Comparison of ENCODE assay signal across 8 cellular contexts in genomic region chr11:93740802-93741093, GRCh38. TPM values are rescaled to one million over a fixed set of nuclear protein-coding genes. Genes with fewer than 3 reads are reported as not detected.
A peak's percentile ranks its signal among the peaks of the same experiment; 100 is the strongest.
DNase-seq lines count a peak whose midpoint lies in the region; ATAC-seq and TF ChIP-seq lines count a peak whose summit lies in the region.

No MANE protein-coding gene starts in this region.

- H2AFZ ChIP-seq in PC-9 (no peak overlapping the region), neuronal stem cell (ENCODE audit: low read length) (peak overlapping the region; percentile 91)

- no peak overlapping the region for H2BK15ac ChIP-seq in neuronal stem cell (ENCODE audit: low read length)

- H2AK5ac ChIP-seq in neuronal stem cell (ENCODE audit: low read depth, low read length), result peak overlapping the region; percentile 2

- H3K23ac ChIP-seq in neuronal stem cell (ENCODE audit: low read depth, low read length, poor library complexity), result no peak overlapping the region

- TSS peak; percentile 54 for BruUV-seq in PC-9 (replicated peaks; lab: Mats Ljungman, UMichigan)

- H3K4me1 ChIP-seq in CD8-positive, alpha-beta memory T cell (ENCODE audit: insufficient read depth, low read length), result peaks cover 58% of the 10 kb centered on the region
- H3K4me1 ChIP-seq in PC-9 (replicated peaks; ENCODE audit: insufficient read depth) (peaks cover 40% of the 10 kb centered on the region), neuronal stem cell (ENCODE audit: control insufficient read depth in 2 of 2, insufficient read depth in 1 of 2, low read depth in 1 of 2, low read length in 2 of 2) (peaks cover 3 to 22% of the 10 kb centered on the region in 2 donors), thymus (ENCODE audit: control insufficient read depth, insufficient read depth, low read length) (peaks cover 9% of the 10 kb centered on the region)

- peaks cover 85% of the 10 kb centered on the region for H3K79me2 ChIP-seq in PC-9 (ENCODE audit: low read depth)

- H2BK5ac ChIP-seq in neuronal stem cell (ENCODE audit: low read length), result no peak overlapping the region

- no peak for TF ChIP-seq CTCF in PC-9 (conservative IDR thresholded peaks at IDR 0.05)
- TF ChIP-seq CTCF in fibroblast of the aortic adventitia (IDR thresholded peaks at IDR 0.05; ENCODE audit: insufficient read depth, low read length), result peak; percentile 14

- peak overlapping the region; percentile 92 for H3K9ac ChIP-seq in neuronal stem cell (ENCODE audit: low read depth, low read length, poor library complexity)

- no peak overlapping the region for H3K14ac ChIP-seq in neuronal stem cell (ENCODE audit: low read length)

- H3F3A ChIP-seq in PC-9 (ENCODE audit: insufficient read depth, low read depth), result peaks cover 68% of the 10 kb centered on the region

- peaks cover 70 to 80% (median 75%) of the 10 kb centered on the region in 3 donors for H3K4me1 Mint-ChIP-seq in CD8-positive, alpha-beta memory T cell

- peaks cover 0 to 1% (median 0%) of the 10 kb centered on the region in 5 donors for H3K9me3 Mint-ChIP-seq in CD8-positive, alpha-beta memory T cell

- H3K27ac ChIP-seq in CD8-positive, alpha-beta memory T cell (ENCODE audit: low read depth, low read length), result peak overlapping the region; percentile 94
- peak overlapping the region; percentile 99 for H3K27ac ChIP-seq in PC-9
- H3K27ac ChIP-seq in neuronal stem cell (replicated peaks; ENCODE audit: low read length), result peak overlapping the region; percentile 95
- H3K27ac ChIP-seq in thymus (ENCODE audit: low read depth), result peak overlapping the region; percentile 98

- POLR2A ChIA-PET in CD8-positive, alpha-beta memory T cell (lab: Charles Lee), result interaction anchor here (0.7 to 4.6 kb wide), 10 partner anchors 41 to 1954 kb away, joined by 3 to 93 read pairs (median 4); partner anchors contain the start of genes CEP295, MED17, PANX1 and SESN3
- POLR2A ChIA-PET in PC-9 (lab: Charles Lee; ENCODE audit: unreplicated experiment), result interaction anchor here (0.6 to 1.4 kb wide), 4 partner anchors 20 to 391 kb away, joined by 4 to 30 read pairs (median 10); partner anchors contain the start of gene MED17

- CTCF ChIA-PET in CD8-positive, alpha-beta memory T cell (lab: Charles Lee), result interaction anchor here (0.7 to 3.7 kb wide), 2 partner anchors 9 to 42 kb away, joined by 3 to 32 read pairs; partner anchors contain the start of gene MED17
- CTCF ChIA-PET in PC-9 (lab: Charles Lee), result interaction anchor here (0.6 to 1.5 kb wide), 3 partner anchors 43 to 1002 kb away, joined by 3 to 9 read pairs (median 7); partner anchors contain the start of gene MED17

- peaks cover 0 to 65% (median 16%) of the 10 kb centered on the region in 3 donors for H3K36me3 Mint-ChIP-seq in CD8-positive, alpha-beta memory T cell

- no CpG with 5 or more reads among the region's 18 CpGs for WGBS in neuronal stem cell (ENCODE audit: extremely low coverage in 2 of 2, insufficient read length in 2 of 2, insufficient replicate concordance in 1 of 2), 2 donors
- under 1% methylated on average over 18 of the region's 18 CpGs for WGBS in thymus

- H3K4me3 Mint-ChIP-seq in CD8-positive, alpha-beta memory T cell, result peak overlapping the region; percentile 98 to 100 (median 100)

- H3K9me2 ChIP-seq in PC-9 (ENCODE audit: insufficient read depth), result no peaks in the 10 kb centered on the region

- peak in 4 of 5 donors; percentile 43 to 77 (median 54) for DNase-seq in CD8-positive, alpha-beta memory T cell
- DNase-seq in HS-27A (ENCODE audit: low read depth), result peak; percentile 69
- peak; percentile 20 to 61 for DNase-seq in PC-9
- peak; percentile 57 for DNase-seq in activated T-helper 9 cell treated with anti-CD3 and anti-CD28 coated beads, Interleukin-2, amount 50 U/mL, for 16 hours (ENCODE audit: low read depth)
- DNase-seq in fibroblast of the aortic adventitia (ENCODE audit: low read depth), result peak; percentile 69
- DNase-seq in neuronal stem cell (ENCODE audit: low spot score), result peak; percentile 29

- intact Hi-C loops in PC-9 (cut with micrococcal nuclease; ENCODE audit: unreplicated experiment), result loop anchor here (1.0 to 2.0 kb wide), 2 partner anchors 44 to 102 kb away; partner anchors contain the start of gene MED17

- peak overlapping the region; percentile 95 for H3K4me3 ChIP-seq in CD8-positive, alpha-beta memory T cell (ENCODE audit: low read length)
- H3K4me3 ChIP-seq in PC-9 (peak overlapping the region; percentile 81), fibroblast of the aortic adventitia (ENCODE audit: low read depth, low read length) (peak overlapping the region; percentile 93), neuronal stem cell (ENCODE audit: low read length in 2 of 2) (peak overlapping the region; percentile 81 to 96), thymus (ENCODE audit: low read length) (peak overlapping the region; percentile 83)

- H3K27me3 Mint-ChIP-seq in CD8-positive, alpha-beta memory T cell, result peaks cover 0 to 5% of the 10 kb centered on the region in 2 donors

- no peaks in the 10 kb centered on the region for H3K9me3 ChIP-seq in CD8-positive, alpha-beta memory T cell (ENCODE audit: low read length)
- H3K9me3 ChIP-seq in PC-9 (ENCODE audit: insufficient read depth, low read depth), result no peaks in the 10 kb centered on the region
- no peaks in the 10 kb centered on the region for H3K9me3 ChIP-seq in neuronal stem cell (replicated peaks in 1 of 2; ENCODE audit: control insufficient read depth in 2 of 2, insufficient read depth in 1 of 2, low read depth in 1 of 2, low read length in 2 of 2)
- H3K9me3 ChIP-seq in thymus (ENCODE audit: control insufficient read depth), result no peaks in the 10 kb centered on the region

- H4K20me1 ChIP-seq in PC-9 (ENCODE audit: insufficient read depth), result peaks cover 47% of the 10 kb centered on the region

- no peak overlapping the region for H4K8ac ChIP-seq in neuronal stem cell (ENCODE audit: low read depth, low read length)

- H3K79me1 ChIP-seq in neuronal stem cell (ENCODE audit: low read depth, low read length), result peaks cover 4% of the 10 kb centered on the region

- H3K27ac Mint-ChIP-seq in CD8-positive, alpha-beta memory T cell, result peak overlapping the region; percentile 90 to 100 (median 100)

- peaks cover 33% of the 10 kb centered on the region for H3K36me3 ChIP-seq in CD8-positive, alpha-beta memory T cell (ENCODE audit: insufficient read depth, low read length)
- H3K36me3 ChIP-seq in PC-9 (ENCODE audit: low read depth), result peaks cover 59% of the 10 kb centered on the region
- peaks cover 5 to 55% of the 10 kb centered on the region in 2 donors for H3K36me3 ChIP-seq in neuronal stem cell (replicated peaks in 1 of 2; ENCODE audit: control insufficient read depth in 2 of 2, insufficient read depth in 2 of 2, low read length in 2 of 2)
- H3K36me3 ChIP-seq in thymus (ENCODE audit: control insufficient read depth, insufficient read depth), result no peaks in the 10 kb centered on the region

- H3K4ac ChIP-seq in neuronal stem cell (ENCODE audit: low read length), result no peak overlapping the region

- H3K27me3 ChIP-seq in CD8-positive, alpha-beta memory T cell (ENCODE audit: insufficient read depth, low read length, poor library complexity, severe bottlenecking), result no peaks in the 10 kb centered on the region
- H3K27me3 ChIP-seq in PC-9 (ENCODE audit: insufficient read depth, low read depth) (no peaks in the 10 kb centered on the region), neuronal stem cell (ENCODE audit: control insufficient read depth in 3 of 3, insufficient read depth in 3 of 3, low read depth in 1 of 3, low read length in 3 of 3) (no peaks in the 10 kb centered on the region), thymus (ENCODE audit: control insufficient read depth, insufficient read depth) (no peaks in the 10 kb centered on the region)

- ATAC-seq in GM19463 (IDR thresholded peaks at IDR 0.05; ENCODE audit: unreplicated experiment), result peak; percentile 25

- H3K4me2 ChIP-seq in PC-9 (peak overlapping the region; percentile 98), neuronal stem cell (ENCODE audit: insufficient read depth, low read length, poor library complexity, severe bottlenecking) (peak overlapping the region; percentile 47)

- H2BK12ac ChIP-seq in neuronal stem cell (ENCODE audit: low read length), result no peak overlapping the region

- no peak overlapping the region for H2BK120ac ChIP-seq in neuronal stem cell (ENCODE audit: low read depth, low read length)

- H4K91ac ChIP-seq in neuronal stem cell (ENCODE audit: low read depth, low read length, poor library complexity), result no peak overlapping the region

- H3K18ac ChIP-seq in neuronal stem cell (ENCODE audit: low read length), result no peak overlapping the region

RNA-seq across cellular contexts. Expression of gene TAF1D, which starts 0.5 kb away (rescaled TPM):
- 100 to 1,000 TPM; 249 to 265 TPM for total RNA-seq in CD8-positive, alpha-beta memory T cell
- 18.0 TPM for polyA plus RNA-seq in CD8-positive, alpha-beta memory T cell
- total RNA-seq in PC-9 (2021) (158 and 167 TPM in 2 replicates), fibroblast of the aortic adventitia (ENCODE audit: low replicate concordance) (160 and 233 TPM in 2 replicates)
- 175 TPM for polyA plus RNA-seq in neuronal stem cell (2013, experiment 1 of 2)
- 189 TPM for polyA plus RNA-seq in neuronal stem cell (2013, experiment 2 of 2)
- 227 TPM for polyA plus RNA-seq in thymus

RNA-seq across cellular contexts. Expression of gene C11orf54, which starts 0.7 kb away (rescaled TPM):
- 10 to 100 TPM; 14.9 to 16.8 TPM for total RNA-seq in CD8-positive, alpha-beta memory T cell
- polyA plus RNA-seq in CD8-positive, alpha-beta memory T cell, result 18.6 TPM
- total RNA-seq in PC-9 (2021), result 35.6 and 37.2 TPM in 2 replicates
- 30.6 and 44.0 TPM in 2 replicates for total RNA-seq in fibroblast of the aortic adventitia (ENCODE audit: low replicate concordance)
- 27.8 TPM for polyA plus RNA-seq in neuronal stem cell (2013, experiment 1 of 2)
- polyA plus RNA-seq in neuronal stem cell (2013, experiment 2 of 2), result 29.1 TPM
- polyA plus RNA-seq in thymus, result 24.7 TPM

RNA-seq across cellular contexts. Expression of gene MED17, which starts 43.3 kb away (rescaled TPM):
- total RNA-seq in CD8-positive, alpha-beta memory T cell, result 10 to 100 TPM; 39.4 to 42.8 TPM
- 25.1 TPM for polyA plus RNA-seq in CD8-positive, alpha-beta memory T cell
- total RNA-seq in PC-9 (2021) (26.9 and 37.4 TPM in 2 replicates), fibroblast of the aortic adventitia (ENCODE audit: low replicate concordance) (23.4 and 30.3 TPM in 2 replicates)
- polyA plus RNA-seq in neuronal stem cell (2013, experiment 1 of 2), result 18.2 TPM
- polyA plus RNA-seq in neuronal stem cell (2013, experiment 2 of 2), result 19.0 TPM
- 26.8 TPM for polyA plus RNA-seq in thymus

Comparison
In these comparisons a context has a peak if more than half of its experiments do, and no peak if none do; other contexts are left out.
1. Peak in every context shown above with its lines: DNase-seq, ATAC-seq, H3K4me3 ChIP-seq and H3K27ac ChIP-seq.